In the genomic region with DNA sequence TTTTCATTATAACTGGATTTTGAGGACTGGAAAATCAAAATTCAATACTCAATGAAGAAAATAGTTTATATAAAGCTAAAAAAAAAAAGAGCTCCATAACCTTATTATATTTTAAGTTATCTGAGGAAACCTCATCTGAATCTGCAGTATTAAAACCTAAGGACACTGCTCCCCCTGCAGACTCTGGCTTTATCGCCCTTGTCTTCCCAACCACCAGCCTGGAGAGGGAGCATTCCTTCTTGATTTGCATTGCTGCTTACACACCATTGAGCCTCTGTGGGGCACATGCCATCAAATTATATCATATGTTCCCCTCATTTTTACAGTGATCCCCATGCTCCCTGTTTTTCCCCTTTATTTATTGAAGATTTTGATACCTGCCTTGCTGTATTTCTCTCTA, we compare ENCODE assay signal across 10 cellular contexts.
DNase-seq lines count a peak whose midpoint lies in the region; ATAC-seq, FAIRE-seq and TF ChIP-seq lines count a peak whose summit lies in the region.
"Had no signal": no experiment of that assay in that cellular context is flagged by ENCODE, and none has a peak within 500 bp of the region (broad histone marks: within the 10 kb centered on the region; RNA-seq: fewer than 3 reads in every experiment).

No MANE protein-coding gene starts in this region.

- no TSS peak for BruUV-seq in HepG2 (replicated peaks; lab: Mats Ljungman, UMichigan)

- POLR2A ChIA-PET in HepG2 (lab: Yijun Ruan, JAX), result no interaction called here

- H3K4me1 Mint-ChIP-seq in astrocyte (ENCODE audit: low read depth, unreplicated experiment), result peaks cover 7% of the 10 kb centered on the region

- no peak overlapping the region for H3K27ac ChIP-seq in astrocyte (ENCODE audit: low read depth, low read length)
- no peak overlapping the region for H3K27ac ChIP-seq in HepG2 (ENCODE audit: extremely low read length, insufficient read depth, low read length)

- no peak overlapping the region for H3K9ac ChIP-seq in astrocyte (ENCODE audit: low read length)
- no peak overlapping the region for H3K9ac ChIP-seq in HepG2 (ENCODE audit: insufficient read depth, low read depth, low read length)

- no peak for TF ChIP-seq POLR2A in HepG2 (IDR thresholded peaks at IDR 0.05; ENCODE audit: insufficient read depth in 1 of 2, low read depth in 2 of 2, low read length in 2 of 2)

- CTCF ChIA-PET in HepG2 (lab: Yijun Ruan, JAX; ENCODE audit: low intra/inter-chr PET ratio, low total read pairs), result no interaction called here

- TF ChIP-seq RAD21 in HepG2 (CRISPR knock-in tag; IDR thresholded peaks at IDR 0.05), result no peak

- in situ Hi-C loops in G401 (cut with HindIII; ENCODE audit: low sequenced_read_pairs) (no loop called here), HepG2 (cut with HindIII; ENCODE audit: extremely low pct_ligation_motif_present, low pct_unique_long_range_greater_than_20kb) (no loop called here)

- peak; percentile 85 for TF ChIP-seq CTCF in LNCaP clone FGC (IDR thresholded peaks at IDR 0.05; ENCODE audit: control insufficient read depth, extremely low read depth, insufficient read depth)
- peak; percentile 6 for TF ChIP-seq CTCF in astrocyte (IDR thresholded peaks at IDR 0.05; ENCODE audit: insufficient read depth, low read depth, low read length)
- no peak for TF ChIP-seq CTCF in HepG2 (CRISPR knock-in tag; IDR thresholded peaks at IDR 0.05)

- no peaks in the 10 kb centered on the region for H3K9me3 ChIP-seq in astrocyte (ENCODE audit: insufficient read depth, low read depth, low read length)
- peaks cover 9% of the 10 kb centered on the region; the same call in 1 of the 2 replicates for H3K9me3 ChIP-seq in HepG2 (ENCODE audit: low read length)

- H3K36me3 ChIP-seq in astrocyte (ENCODE audit: insufficient read depth, low read length) (no peaks in the 10 kb centered on the region), HepG2 (replicated peaks in 1 of 2; ENCODE audit: control insufficient read depth in 1 of 2, insufficient read depth in 2 of 2, low read length in 2 of 2) (no peaks in the 10 kb centered on the region)

- WGBS in HepG2 (ENCODE audit: low lambda C conversion rate), result 0% methylated on average over 1 of the region's 1 CpG

- peaks cover 9% of the 10 kb centered on the region for H3K9me3 Mint-ChIP-seq in astrocyte (ENCODE audit: unreplicated experiment)

- no peak overlapping the region for H2AFZ ChIP-seq in astrocyte (ENCODE audit: low read depth, low read length)
- H2AFZ ChIP-seq in HepG2 (ENCODE audit: low read length), result no peak overlapping the region

- H3K4me2 ChIP-seq in astrocyte (ENCODE audit: low read length), result no peak overlapping the region
- no peak overlapping the region for H3K4me2 ChIP-seq in HepG2 (ENCODE audit: low read depth, low read length)

- H3K27me3 Mint-ChIP-seq in astrocyte (ENCODE audit: low read depth, unreplicated experiment), result no peaks in the 10 kb centered on the region

- no peaks in the 10 kb centered on the region for H4K20me1 ChIP-seq in astrocyte (ENCODE audit: insufficient read depth, low read length)
- no peaks in the 10 kb centered on the region for H4K20me1 ChIP-seq in HepG2 (ENCODE audit: insufficient read depth, low read length)

- TF ChIP-seq EP300 in HepG2 (IDR thresholded peaks at IDR 0.05; ENCODE audit: low read depth in 2 of 2, low read length in 2 of 2), result no peak
- TF ChIP-seq EP300 in HepG2 (CRISPR knock-in tag; IDR thresholded peaks at IDR 0.05; ENCODE audit: borderline replicate concordance), result no peak

- peak; percentile 78 for ATAC-seq in HepG2
- ATAC-seq in GM18907 (IDR thresholded peaks at IDR 0.05; ENCODE audit: unreplicated experiment), result no peak

- H3K4me3 Mint-ChIP-seq in astrocyte (ENCODE audit: unreplicated experiment), result no peak overlapping the region

- H3K4me1 ChIP-seq in astrocyte (ENCODE audit: insufficient read depth, low read length) (no peaks in the 10 kb centered on the region), HepG2 (ENCODE audit: insufficient read depth, low read length) (no peaks in the 10 kb centered on the region)

- H3K4me3 ChIP-seq in LNCaP clone FGC (ENCODE audit: low read depth, low read length) (no peak overlapping the region), astrocyte (ENCODE audit: insufficient read depth, low read depth, low read length) (no peak overlapping the region), HepG2 (replicated peaks in 1 of 3; ENCODE audit: insufficient read depth in 1 of 3, low read depth in 2 of 3, low read length in 3 of 3) (no peak overlapping the region)

- H3K27me3 ChIP-seq in astrocyte (ENCODE audit: insufficient read depth, low read length) (no peaks in the 10 kb centered on the region), HepG2 (ENCODE audit: control insufficient read depth in 1 of 2, insufficient read depth in 2 of 2, low read length in 2 of 2) (no peaks in the 10 kb centered on the region)

- no peak overlapping the region for H3K27ac Mint-ChIP-seq in astrocyte (ENCODE audit: unreplicated experiment)

- H3K36me3 Mint-ChIP-seq in astrocyte (ENCODE audit: low read depth, unreplicated experiment), result peaks cover 3% of the 10 kb centered on the region

- no peaks in the 10 kb centered on the region for H3K79me2 ChIP-seq in astrocyte (ENCODE audit: insufficient read depth, low read length)
- no peaks in the 10 kb centered on the region for H3K79me2 ChIP-seq in HepG2 (ENCODE audit: insufficient read depth, low read length)

- FAIRE-seq in astrocyte (lab: Jason Lieb, UNC) (no peak), HepG2 (lab: Jason Lieb, UNC) (peak; percentile 32)

- peak; percentile 1 for DNase-seq in G401 (ENCODE audit: low spot score)
- DNase-seq in LNCaP clone FGC (ENCODE audit: low read depth), result peak; percentile 11
- peak; percentile 39 for DNase-seq in astrocyte (ENCODE audit: low read depth)
- peak; percentile 10 for DNase-seq in HepG2 (ENCODE audit: low spot score)
- DNase-seq in NCI-H128 (lab: John Stamatoyannopoulos, UW; ENCODE audit: unreplicated experiment), result no peak
- no peak for DNase-seq in NCI-H2227 (lab: John Stamatoyannopoulos, UW; ENCODE audit: unreplicated experiment)
- DNase-seq in NK-92 (lab: John Stamatoyannopoulos, UW; ENCODE audit: unreplicated experiment), result no peak
- DNase-seq: midbrain, NCI-H2227 treated with DMSO at 0.1 percent for 48 hours had no signal

- intact Hi-C loops in HepG2 (cut with micrococcal nuclease; ENCODE audit: unreplicated experiment), result loop anchor here (10.0 kb wide), 1 partner anchor 410 kb away; no protein-coding TSS in a partner anchor

TF ChIP-seq in HepG2, 621 proteins besides CTCF, POLR2A, EP300 and RAD21:
- TF ChIP-seq RBM39 (IDR thresholded peaks at IDR 0.05; ENCODE audit: low read depth, low read length, poor library complexity, severe bottlenecking), result no peak
- TF ChIP-seq SP5 (CRISPR knock-in tag; IDR thresholded peaks at IDR 0.05; ENCODE audit: borderline replicate concordance, low read depth), result no peak
- no peak for TF ChIP-seq CC2D1A (CRISPR knock-in tag; IDR thresholded peaks at IDR 0.05)
- TF ChIP-seq STAG1 (CRISPR knock-in tag; IDR thresholded peaks at IDR 0.05), result peak; percentile 8; the same call in 1 of the 2 replicates
- TF ChIP-seq, protein P1, sequence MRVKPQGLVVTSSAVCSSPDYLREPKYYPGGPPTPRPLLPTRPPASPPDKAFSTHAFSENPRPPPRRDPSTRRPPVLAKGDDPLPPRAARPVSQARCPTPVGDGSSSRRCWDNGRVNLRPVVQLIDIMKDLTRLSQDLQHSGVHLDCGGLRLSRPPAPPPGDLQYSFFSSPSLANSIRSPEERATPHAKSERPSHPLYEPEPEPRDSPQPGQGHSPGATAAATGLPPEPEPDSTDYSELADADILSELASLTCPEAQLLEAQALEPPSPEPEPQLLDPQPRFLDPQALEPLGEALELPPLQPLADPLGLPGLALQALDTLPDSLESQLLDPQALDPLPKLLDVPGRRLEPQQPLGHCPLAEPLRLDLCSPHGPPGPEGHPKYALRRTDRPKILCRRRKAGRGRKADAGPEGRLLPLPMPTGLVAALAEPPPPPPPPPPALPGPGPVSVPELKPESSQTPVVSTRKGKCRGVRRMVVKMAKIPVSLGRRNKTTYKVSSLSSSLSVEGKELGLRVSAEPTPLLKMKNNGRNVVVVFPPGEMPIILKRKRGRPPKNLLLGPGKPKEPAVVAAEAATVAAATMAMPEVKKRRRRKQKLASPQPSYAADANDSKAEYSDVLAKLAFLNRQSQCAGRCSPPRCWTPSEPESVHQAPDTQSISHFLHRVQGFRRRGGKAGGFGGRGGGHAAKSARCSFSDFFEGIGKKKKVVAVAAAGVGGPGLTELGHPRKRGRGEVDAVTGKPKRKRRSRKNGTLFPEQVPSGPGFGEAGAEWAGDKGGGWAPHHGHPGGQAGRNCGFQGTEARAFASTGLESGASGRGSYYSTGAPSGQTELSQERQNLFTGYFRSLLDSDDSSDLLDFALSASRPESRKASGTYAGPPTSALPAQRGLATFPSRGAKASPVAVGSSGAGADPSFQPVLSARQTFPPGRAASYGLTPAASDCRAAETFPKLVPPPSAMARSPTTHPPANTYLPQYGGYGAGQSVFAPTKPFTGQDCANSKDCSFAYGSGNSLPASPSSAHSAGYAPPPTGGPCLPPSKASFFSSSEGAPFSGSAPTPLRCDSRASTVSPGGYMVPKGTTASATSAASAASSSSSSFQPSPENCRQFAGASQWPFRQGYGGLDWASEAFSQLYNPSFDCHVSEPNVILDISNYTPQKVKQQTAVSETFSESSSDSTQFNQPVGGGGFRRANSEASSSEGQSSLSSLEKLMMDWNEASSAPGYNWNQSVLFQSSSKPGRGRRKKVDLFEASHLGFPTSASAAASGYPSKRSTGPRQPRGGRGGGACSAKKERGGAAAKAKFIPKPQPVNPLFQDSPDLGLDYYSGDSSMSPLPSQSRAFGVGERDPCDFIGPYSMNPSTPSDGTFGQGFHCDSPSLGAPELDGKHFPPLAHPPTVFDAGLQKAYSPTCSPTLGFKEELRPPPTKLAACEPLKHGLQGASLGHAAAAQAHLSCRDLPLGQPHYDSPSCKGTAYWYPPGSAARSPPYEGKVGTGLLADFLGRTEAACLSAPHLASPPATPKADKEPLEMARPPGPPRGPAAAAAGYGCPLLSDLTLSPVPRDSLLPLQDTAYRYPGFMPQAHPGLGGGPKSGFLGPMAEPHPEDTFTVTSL (CRISPR knock-in tag; IDR thresholded peaks at IDR 0.05; ENCODE audit: borderline replicate concordance), result no peak
- TF ChIP-seq ZNF441 (CRISPR knock-in tag; IDR thresholded peaks at IDR 0.05; ENCODE audit: borderline replicate concordance), result no peak

Comparison
In these comparisons a context has a peak if more than half of its experiments do, and no peak if none do; other contexts are left out.
1. DNase-seq: peak in G401 (single experiment), LNCaP clone FGC (single experiment), astrocyte (single experiment) and HepG2 (single experiment); none in NCI-H128 (single experiment), NCI-H2227 (single experiment) and NK-92 (single experiment).